ENCODE assay signal across 34 cellular contexts in genomic region chr4:38603652-38604051, GRCh38.
"Had no signal": no experiment of that assay in that cellular context is flagged by ENCODE, and none has a peak within 500 bp of the region (broad histone marks: within the 10 kb centered on the region; RNA-seq: fewer than 3 reads in every experiment).

No MANE protein-coding gene starts in this region.

- H3K4me1 ChIP-seq: adrenal gland, body of pancreas, breast epithelium had no signal

- ATAC-seq: activated naive CD4-positive, alpha-beta T cell treated with anti-CD3 and anti-CD28 coated beads, Interleukin-2, amount 50 U/mL, for 72 hours; activated T-cell treated with anti-CD3 and anti-CD28 coated beads, Interleukin-2, amount 50 U/mL, for 4 hours; body of pancreas; K562; PC-3; Right ventricle myocardium inferior; SK-N-SH treated with all-trans-retinoic acid at 6 μM for 48 hours; T-cell had no signal

- H3K9me3 ChIP-seq: adrenal gland, body of pancreas, breast epithelium, Peyer's patch had no signal

- H3K27me3 Mint-ChIP-seq: activated B cell treated with CpG ODN at 0.5 μM for 24 hours; activated CD4-positive, alpha-beta memory T cell treated with anti-CD3 and anti-CD28 coated beads for 36 hours; T-cell had no signal

- H3K36me3 Mint-ChIP-seq: activated CD4-positive, alpha-beta memory T cell treated with anti-CD3 and anti-CD28 coated beads for 36 hours; activated naive CD4-positive, alpha-beta T cell treated with anti-CD3 and anti-CD28 coated beads, Interleukin-2, amount 50 U/mL, for 72 hours; T-cell had no signal

- H3K4me3 ChIP-seq: adrenal gland, body of pancreas, breast epithelium, K562, Peyer's patch had no signal

- H3K27me3 ChIP-seq: adrenal gland, body of pancreas, breast epithelium, Peyer's patch had no signal

- DNase-seq: activated B cell treated with CpG ODN at 0.5 μM for 24 hours; activated CD4-positive, alpha-beta memory T cell treated with anti-CD3 and anti-CD28 coated beads for 36 hours; activated CD4-positive, alpha-beta T cell treated with anti-CD3 and anti-CD28 coated beads for 4 hours; activated CD4-positive, alpha-beta T cell treated with anti-CD3 and anti-CD28 coated beads, Interleukin-2, amount 50 U/mL, for 1 hour; activated CD4-positive, CD25-positive, alpha-beta regulatory T cell treated with anti-CD3 and anti-CD28 coated beads, Interleukin-2, amount 50 U/mL, for 72 hours; activated gamma-delta T cell treated with Interleukin-2 at 50 U/mL for 16 hours; activated naive CD4-positive, alpha-beta T cell treated with anti-CD3 and anti-CD28 coated beads for 36 hours; activated T-cell treated with anti-CD3 and anti-CD28 coated beads for 4 hours; activated T-cell treated with anti-CD3 and anti-CD28 coated beads, Interleukin-2, amount 50 U/mL, for 4 hours; adrenal gland; body of pancreas; caudate nucleus; NCI-H1105; NCI-H1417 treated with DMSO at 0.1 percent for 48 hours; NCI-H187 treated with DMSO at 0.1 percent for 48 hours; NCI-H2081; NCI-H510A; NCI-H526; NCI-H748 treated with DMSO at 0.1 percent for 48 hours; NK-92 treated with Interleukin-12 subunit alpha and Interleukin-12 subunit beta, amount 100 ng/mL, for 24 hours; PC-3; Peyer's patch; SIG-M5; T-cell; T-helper 2 cell; T-helper 9 cell had no signal

- H3K27ac Mint-ChIP-seq: activated B cell treated with CpG ODN at 0.5 μM for 24 hours; activated CD4-positive, alpha-beta memory T cell treated with anti-CD3 and anti-CD28 coated beads for 36 hours; activated naive CD4-positive, alpha-beta T cell treated with anti-CD3 and anti-CD28 coated beads for 36 hours; activated T-helper 1 cell treated with anti-CD3 and anti-CD28 coated beads, Interleukin-12 subunit alpha, Interleukin-12 subunit beta, Interleukin-2, Interleukin-4 antibody, amounts not matched to agents 30 ng/mL and 10 ng/mL and 1 ng/mL, durations not matched to agents 14 hours and 24 hours and 36 hours; T-cell had no signal

- H3K4me1 Mint-ChIP-seq: activated B cell treated with CpG ODN at 0.5 μM for 24 hours had no signal

- H3K36me3 ChIP-seq: adrenal gland, breast epithelium, Peyer's patch had no signal

- H3K9me3 Mint-ChIP-seq: activated naive CD4-positive, alpha-beta T cell treated with anti-CD3 and anti-CD28 coated beads for 36 hours; activated T-cell treated with anti-CD3 and anti-CD28 coated beads, Interleukin-2, amount 50 U/mL, for 4 hours; activated T-helper 1 cell treated with anti-CD3 and anti-CD28 coated beads, Interleukin-12 subunit alpha, Interleukin-12 subunit beta, Interleukin-2, Interleukin-4 antibody, amounts not matched to agents 30 ng/mL and 10 ng/mL and 1 ng/mL, durations not matched to agents 14 hours and 24 hours and 36 hours had no signal

- H3K27ac ChIP-seq: adrenal gland, body of pancreas, breast epithelium, Peyer's patch, RWPE1, VCaP had no signal

- H3K4me3 Mint-ChIP-seq: activated B cell treated with CpG ODN at 0.5 μM for 24 hours; activated CD4-positive, alpha-beta memory T cell treated with anti-CD3 and anti-CD28 coated beads for 36 hours; activated naive CD4-positive, alpha-beta T cell treated with anti-CD3 and anti-CD28 coated beads for 36 hours; activated T-cell treated with anti-CD3 and anti-CD28 coated beads, Interleukin-2, amount 50 U/mL, for 4 hours; activated T-helper 1 cell treated with anti-CD3 and anti-CD28 coated beads, Interleukin-12 subunit alpha, Interleukin-12 subunit beta, Interleukin-2, Interleukin-4 antibody, amounts not matched to agents 30 ng/mL and 10 ng/mL and 1 ng/mL, durations not matched to agents 14 hours and 24 hours and 36 hours; T-cell had no signal
